14 cellular contexts compared by ENCODE assay signal in the genomic region with DNA sequence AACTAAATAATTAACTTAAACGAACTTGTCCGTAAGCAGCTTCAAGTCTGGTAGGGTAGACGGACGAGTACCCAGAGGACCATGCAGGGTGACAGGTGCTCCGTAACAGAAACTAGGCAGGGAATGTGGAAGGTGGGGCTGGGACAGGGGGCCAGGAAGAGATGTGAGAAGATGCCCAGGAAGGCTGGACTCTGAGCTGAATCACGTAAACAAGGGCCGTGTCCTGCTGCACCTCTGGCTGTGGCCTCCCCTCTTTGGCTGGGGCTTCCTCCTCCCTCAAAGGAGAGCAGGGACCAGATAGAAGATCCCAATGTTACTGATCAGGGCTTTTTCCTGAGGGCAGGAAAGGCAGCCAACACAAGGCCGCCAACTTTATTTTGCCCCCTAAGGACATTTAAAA.
"Had no signal": no experiment of that assay in that cellular context is flagged by ENCODE, and none has a peak within 500 bp of the region (broad histone marks: within the 10 kb centered on the region; RNA-seq: fewer than 3 reads in every experiment).

No MANE protein-coding gene starts in this region.

- H3K9me3 Mint-ChIP-seq: stimulated activated memory B cell treated with anti-CD40 and anti-IgM and Interleukin-4, amounts not matched to agents 10 μg/mL and 1 μg/mL and 100 μg/mL, for 72 hours had no signal

- H3K4me3 ChIP-seq: left ventricle myocardium inferior, tibial artery had no signal

- H3K27ac Mint-ChIP-seq: activated naive CD8-positive, alpha-beta T cell treated with anti-CD3 and anti-CD28 coated beads, Interleukin-2, amount 10 ng/mL, durations not matched to agents 7 days and 5 days; nephron progenitor cell; T-helper 1 cell treated with Interleukin-12 subunit alpha and Interleukin-12 subunit beta and Interleukin-4 antibody, amounts not matched to agents 30 μg/mL and 1 μg/mL, for 36 hours had no signal

- ATAC-seq: stimulated activated memory B cell treated with anti-CD40 and anti-IgM and Interleukin-4, amounts not matched to agents 10 μg/mL and 1 μg/mL and 100 μg/mL, for 72 hours had no signal

- H3K4me3 Mint-ChIP-seq: activated naive CD8-positive, alpha-beta T cell treated with anti-CD3 and anti-CD28 coated beads, Interleukin-2, amount 10 ng/mL, durations not matched to agents 7 days and 5 days; nephron progenitor cell; stimulated activated memory B cell treated with anti-CD40 and anti-IgM and Interleukin-4, amounts not matched to agents 10 μg/mL and 1 μg/mL and 100 μg/mL, for 72 hours; T-helper 1 cell treated with Interleukin-12 subunit alpha and Interleukin-12 subunit beta and Interleukin-4 antibody, amounts not matched to agents 30 μg/mL and 1 μg/mL, for 36 hours had no signal

- H3K27me3 Mint-ChIP-seq: activated naive CD8-positive, alpha-beta T cell treated with anti-CD3 and anti-CD28 coated beads, Interleukin-2, amount 10 ng/mL, durations not matched to agents 7 days and 5 days; stimulated activated memory B cell treated with anti-CD40 and anti-IgM and Interleukin-4, amounts not matched to agents 10 μg/mL and 1 μg/mL and 100 μg/mL, for 72 hours had no signal

- H3K36me3 ChIP-seq: brain microvascular endothelial cell, left ventricle myocardium inferior had no signal

- H3K27me3 ChIP-seq: brain microvascular endothelial cell, tibial artery had no signal

- DNase-seq: activated CD4-positive, alpha-beta T cell treated with anti-CD3 and anti-CD28 coated beads, Interleukin-2, amount 50 U/mL, for 1 hour; activated CD8-positive, alpha-beta memory T cell treated with anti-CD3 and anti-CD28 coated beads for 24 hours; activated naive CD4-positive, alpha-beta T cell; activated naive CD8-positive, alpha-beta T cell treated with anti-CD3 and anti-CD28 coated beads, Interleukin-2, amount 10 ng/mL, durations not matched to agents 7 days and 5 days; brain microvascular endothelial cell; cortex of kidney; effector CD4-positive, alpha-beta T cell; kidney; left ventricle myocardium inferior; nephron progenitor cell; stimulated activated CD4-positive, alpha-beta T cell treated with anti-CD3 and anti-CD28 coated beads, Interleukin-2, amount 100 ng/mL, for 48 hours; tibial artery had no signal

- H3K27ac ChIP-seq: brain microvascular endothelial cell had no signal

- H3K9me3 ChIP-seq: left ventricle myocardium inferior, tibial artery had no signal
